ENCODE assay signal across 22 cellular contexts in the genomic region with DNA sequence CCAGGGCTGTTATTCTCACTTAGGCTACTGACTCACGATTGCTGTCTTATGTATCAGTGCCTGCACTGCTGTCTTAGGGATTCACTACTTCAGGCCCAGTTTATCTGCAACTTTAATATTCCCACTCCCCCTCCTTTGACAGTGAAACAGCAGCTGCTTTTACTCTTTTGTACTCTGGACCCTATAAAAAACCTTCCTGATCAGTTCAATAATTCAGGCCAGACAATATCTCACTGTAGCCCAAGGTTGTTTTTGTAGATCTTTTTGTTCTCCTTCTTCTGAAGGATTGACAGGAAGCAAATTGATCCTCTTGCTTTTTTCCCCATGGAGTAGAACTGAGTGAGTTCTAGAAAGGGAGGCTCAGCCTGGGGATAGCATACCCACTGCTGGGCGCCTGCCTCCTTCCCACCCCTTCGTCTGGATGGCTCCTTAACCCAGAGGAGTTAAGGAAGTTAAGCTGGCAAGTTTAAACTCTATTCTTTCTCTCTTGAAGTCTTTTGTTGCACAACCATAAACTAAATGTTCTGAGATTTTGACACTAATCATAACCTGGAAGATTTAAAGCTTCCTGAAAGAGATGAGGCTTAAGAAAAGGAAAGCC. TPM values are rescaled to one million over a fixed set of nuclear protein-coding genes. Genes with fewer than 3 reads are reported as not detected.
"Had no signal": no experiment of that assay in that cellular context is flagged by ENCODE, and none has a peak within 500 bp of the region (broad histone marks: within the 10 kb centered on the region; RNA-seq: fewer than 3 reads in every experiment).

No MANE protein-coding gene starts in this region.

- H3K36me3 ChIP-seq: breast epithelium, WERI-Rb-1 had no signal

- H3K4me3 Mint-ChIP-seq: activated CD4-positive, alpha-beta T cell treated with anti-CD3 and anti-CD28 coated beads for 36 hours; activated CD8-positive, alpha-beta T cell treated with anti-CD3 and anti-CD28 coated beads for 36 hours; activated naive CD4-positive, alpha-beta T cell treated with anti-CD3 and anti-CD28 coated beads, Interleukin-2, amount 10 ng/mL, durations not matched to agents 7 days and 5 days; activated naive CD8-positive, alpha-beta T cell treated with anti-CD3 and anti-CD28 coated beads, Interleukin-2, amount 10 ng/mL, durations not matched to agents 7 days and 5 days; activated T-cell treated with anti-CD3 and anti-CD28 coated beads, Interleukin-2, amount 50 U/mL, for 72 hours; T-cell had no signal

- H3K9me3 ChIP-seq: breast epithelium had no signal

- H3K27me3 Mint-ChIP-seq: activated CD4-positive, alpha-beta T cell treated with anti-CD3 and anti-CD28 coated beads for 36 hours; activated CD8-positive, alpha-beta T cell treated with anti-CD3 and anti-CD28 coated beads for 36 hours; activated naive CD4-positive, alpha-beta T cell treated with anti-CD3 and anti-CD28 coated beads, Interleukin-2, amount 10 ng/mL, durations not matched to agents 7 days and 5 days; activated naive CD8-positive, alpha-beta T cell treated with anti-CD3 and anti-CD28 coated beads, Interleukin-2, amount 10 ng/mL, durations not matched to agents 7 days and 5 days; T-cell had no signal

- ATAC-seq: activated CD4-positive, alpha-beta T cell treated with anti-CD3 and anti-CD28 coated beads for 36 hours; activated CD8-positive, alpha-beta T cell treated with anti-CD3 and anti-CD28 coated beads for 36 hours; activated T-cell treated with anti-CD3 and anti-CD28 coated beads, Interleukin-2, amount 50 U/mL, for 72 hours; PC-3; T-cell had no signal

- H3K4me1 Mint-ChIP-seq: activated CD4-positive, alpha-beta T cell treated with anti-CD3 and anti-CD28 coated beads for 36 hours; activated naive CD4-positive, alpha-beta T cell treated with anti-CD3 and anti-CD28 coated beads, Interleukin-2, amount 10 ng/mL, durations not matched to agents 7 days and 5 days; activated naive CD8-positive, alpha-beta T cell treated with anti-CD3 and anti-CD28 coated beads, Interleukin-2, amount 10 ng/mL, durations not matched to agents 7 days and 5 days; T-cell had no signal

- H3K4me1 ChIP-seq: breast epithelium had no signal

- H3K27me3 ChIP-seq: breast epithelium had no signal

- H3K4me3 ChIP-seq: breast epithelium had no signal

- H3K36me3 Mint-ChIP-seq: activated naive CD4-positive, alpha-beta T cell treated with anti-CD3 and anti-CD28 coated beads, Interleukin-2, amount 10 ng/mL, durations not matched to agents 7 days and 5 days; activated naive CD8-positive, alpha-beta T cell treated with anti-CD3 and anti-CD28 coated beads, Interleukin-2, amount 10 ng/mL, durations not matched to agents 7 days and 5 days; T-cell had no signal

- H3K27ac Mint-ChIP-seq: activated CD4-positive, alpha-beta T cell treated with anti-CD3 and anti-CD28 coated beads for 36 hours; activated CD8-positive, alpha-beta T cell treated with anti-CD3 and anti-CD28 coated beads for 36 hours; activated naive CD4-positive, alpha-beta T cell treated with anti-CD3 and anti-CD28 coated beads, Interleukin-2, amount 10 ng/mL, durations not matched to agents 7 days and 5 days; activated naive CD8-positive, alpha-beta T cell treated with anti-CD3 and anti-CD28 coated beads, Interleukin-2, amount 10 ng/mL, durations not matched to agents 7 days and 5 days; activated T-cell treated with anti-CD3 and anti-CD28 coated beads, Interleukin-2, amount 50 U/mL, for 72 hours; activated T-helper 2 cell treated with anti-CD3 and anti-CD28 coated beads, Interferon-gamma antibody, Interleukin-2, Interleukin-4, amounts not matched to agents 10 μg/mL and 5 μg/mL and 100 μg/mL, durations not matched to agents 14 hours and 24 hours and 36 hours; T-cell had no signal

- DNase-seq: activated CD4-positive, alpha-beta T cell treated with anti-CD3 and anti-CD28 coated beads for 36 hours; activated CD8-positive, alpha-beta memory T cell treated with anti-CD3 and anti-CD28 coated beads, Interleukin-2, amount 50 U/mL, for 4 hours; activated CD8-positive, alpha-beta T cell treated with anti-CD3 and anti-CD28 coated beads for 36 hours; activated gamma-delta T cell treated with Interleukin-2 at 50 U/mL for 16 hours; activated naive CD4-positive, alpha-beta T cell treated with anti-CD3 and anti-CD28 coated beads, Interleukin-2, amount 10 ng/mL, durations not matched to agents 7 days and 5 days; activated naive CD8-positive, alpha-beta T cell treated with anti-CD3 and anti-CD28 coated beads, Interleukin-2, amount 10 ng/mL, durations not matched to agents 7 days and 5 days; activated T-cell treated with anti-CD3 and anti-CD28 coated beads, Interleukin-2, amount 50 U/mL, for 72 hours; aorta; caudate nucleus; NCI-H1105 treated with DMSO at 0.1 percent for 48 hours; NCI-H1436 treated with DMSO at 0.1 percent for 48 hours; NCI-H187; NCI-H2081; NCI-H510A treated with DMSO at 0.1 percent for 48 hours; NCI-H69; PC-3; SHP77 treated with DMSO at 0.1 percent for 48 hours; T-cell; T-helper 2 cell; WERI-Rb-1 had no signal

- H3K27ac ChIP-seq: breast epithelium, WERI-Rb-1 had no signal

RNA-seq across cellular contexts. Expression of gene EYS, which starts 22.0 kb away (rescaled TPM):
- total RNA-seq: activated CD4-positive, alpha-beta T cell treated with anti-CD3 and anti-CD28 coated beads for 36 hours; activated CD8-positive, alpha-beta T cell treated with anti-CD3 and anti-CD28 coated beads for 36 hours; activated naive CD8-positive, alpha-beta T cell treated with anti-CD3 and anti-CD28 coated beads, Interleukin-2, amount 10 ng/mL, durations not matched to agents 7 days and 5 days; activated T-cell treated with anti-CD3 and anti-CD28 coated beads, Interleukin-2, amount 50 U/mL, for 72 hours; activated T-helper 2 cell treated with anti-CD3 and anti-CD28 coated beads, Interferon-gamma antibody, Interleukin-2, Interleukin-4, amounts not matched to agents 10 μg/mL and 5 μg/mL and 100 μg/mL, durations not matched to agents 14 hours and 24 hours and 36 hours; aorta; T-cell had no signal
- polyA plus RNA-seq: aorta had no signal
